In the genomic region with DNA sequence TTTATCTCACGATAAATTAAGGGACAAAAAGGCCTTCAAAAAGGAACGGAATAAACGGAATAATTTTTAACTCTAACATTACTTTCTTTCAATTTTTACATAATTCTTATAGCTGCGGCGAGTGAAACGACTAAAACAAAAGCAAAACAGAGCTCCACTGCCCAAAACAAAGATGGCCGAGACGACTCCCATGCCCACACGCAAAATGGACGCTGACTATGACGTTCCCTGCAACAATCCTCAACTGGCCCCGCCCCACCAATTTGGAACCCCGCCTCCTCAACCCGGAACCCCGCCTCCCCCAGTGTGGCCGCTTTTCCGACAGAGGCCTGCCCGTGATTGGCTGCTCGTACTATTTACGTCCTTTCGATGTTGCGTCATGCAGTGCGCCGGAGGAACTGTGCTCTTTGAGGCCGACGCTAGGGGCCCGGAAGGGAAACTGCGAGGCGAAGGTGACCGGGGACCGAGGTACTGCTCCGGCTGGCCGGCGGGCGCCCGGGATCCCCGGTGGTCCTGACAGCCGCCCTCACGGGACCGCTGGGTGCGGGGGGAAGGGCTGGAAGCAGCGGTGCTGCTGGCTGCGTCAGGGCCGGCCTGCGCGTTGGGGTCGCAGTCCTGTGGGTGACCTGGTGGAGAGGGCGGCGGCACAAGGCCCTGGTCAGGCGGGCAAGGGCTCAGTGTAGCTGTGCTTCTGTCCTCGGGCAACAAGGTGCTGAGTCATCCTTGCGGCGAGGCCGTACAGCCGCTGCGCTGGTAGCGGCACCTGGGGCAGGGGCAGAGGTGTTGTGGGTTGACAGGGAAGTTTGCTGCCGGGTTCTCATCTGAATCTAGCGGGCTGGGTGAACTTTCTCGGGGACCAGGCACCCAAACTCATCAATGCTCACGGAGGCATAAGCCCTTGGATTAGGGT, we compare ENCODE assay signal across 8 cellular contexts. TPM values are rescaled to one million over a fixed set of nuclear protein-coding genes. Genes with fewer than 3 reads are reported as not detected.
DNase-seq lines count a peak whose midpoint lies in the region; ATAC-seq and TF ChIP-seq lines count a peak whose summit lies in the region.

A gene with protein sequence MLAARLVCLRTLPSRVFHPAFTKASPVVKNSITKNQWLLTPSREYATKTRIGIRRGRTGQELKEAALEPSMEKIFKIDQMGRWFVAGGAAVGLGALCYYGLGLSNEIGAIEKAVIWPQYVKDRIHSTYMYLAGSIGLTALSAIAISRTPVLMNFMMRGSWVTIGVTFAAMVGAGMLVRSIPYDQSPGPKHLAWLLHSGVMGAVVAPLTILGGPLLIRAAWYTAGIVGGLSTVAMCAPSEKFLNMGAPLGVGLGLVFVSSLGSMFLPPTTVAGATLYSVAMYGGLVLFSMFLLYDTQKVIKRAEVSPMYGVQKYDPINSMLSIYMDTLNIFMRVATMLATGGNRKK (plus strand): TSS at position 384 of the 910 bp plus-strand sequence. CDS start 1,992 bp downstream, outside the sequence.

- TF ChIP-seq POLR2A in uterus (IDR thresholded peaks at IDR 0.05): peak; percentile 71 to 88

- peak within 1 kb of the TSS; percentile 98 for H3K27ac Mint-ChIP-seq in T-helper 17 cell

- H3K27me3 Mint-ChIP-seq in T-helper 17 cell: no peaks in the 10 kb centered on the region

- TF ChIP-seq CTCF in GM13976 (IDR thresholded peaks at IDR 0.05; ENCODE audit: borderline replicate concordance, control extremely low read depth, extremely low read depth, insufficient read depth, missing control alignments) (no peak), psoas muscle (IDR thresholded peaks at IDR 0.05) (peak; percentile 40), uterus (IDR thresholded peaks at IDR 0.05) (peak in 3 of 4 experiments; percentile 42 to 60 (median 46))

- no peaks in the 10 kb centered on the region for H3K27me3 ChIP-seq in psoas muscle (ENCODE audit: insufficient read depth in 3 of 3, low read length in 2 of 3)
- no peaks in the 10 kb centered on the region for H3K27me3 ChIP-seq in uterus

- H3K36me3 Mint-ChIP-seq in T-helper 17 cell (ENCODE audit: low read depth): no peaks in the 10 kb centered on the region

- DNase-seq in GM13976 (ENCODE audit: low spot score) (peak; percentile 94), NCI-H1694 (lab: John Stamatoyannopoulos, UW) (peak; percentile 92), T-helper 17 cell (peak; percentile 93 to 99 (median 99)), left ventricle myocardium superior (peak; percentile 99), psoas muscle (peak; percentile 99 to 100), uterus (peak; percentile 99 to 100)

- 0 to 1% (median 0%) methylated on average over 58 to 61 of the region's 61 CpGs for WGBS in psoas muscle, 3 donors

- peaks cover 8 to 34% of the 10 kb centered on the region in 2 donors for H3K36me3 ChIP-seq in psoas muscle (ENCODE audit: insufficient read depth in 1 of 2, low read depth in 1 of 2)
- H3K36me3 ChIP-seq in uterus: no peaks in the 10 kb centered on the region

- ATAC-seq in HG02884 (IDR thresholded peaks at IDR 0.05; ENCODE audit: unreplicated experiment) (peak; percentile 99), T-helper 17 cell (peak; percentile 94), left ventricle myocardium superior (peak; percentile 99), psoas muscle (peak; percentile 97 to 98 (median 98))

- H3K27ac ChIP-seq in angular gyrus (ENCODE audit: low read depth, low read length) (peak within 1 kb of the TSS; percentile 93), psoas muscle (peak within 1 kb of the TSS; percentile 99), uterus (peak within 1 kb of the TSS; percentile 91 to 92)

- peak within 1 kb of the TSS; percentile 93 for H3K4me3 Mint-ChIP-seq in T-helper 17 cell

- H3K4me1 ChIP-seq in psoas muscle (peaks cover 25% of the 10 kb centered on the region), uterus (peaks cover 0 to 7% of the 10 kb centered on the region in 2 donors)

- H3K4me1 Mint-ChIP-seq in T-helper 17 cell: peaks cover 25% of the 10 kb centered on the region

- H3K9me3 ChIP-seq in T-helper 17 cell (ENCODE audit: control insufficient read depth, low read length, poor library complexity, severe bottlenecking) (no peaks in the 10 kb centered on the region), psoas muscle (no peaks in the 10 kb centered on the region), uterus (no peaks in the 10 kb centered on the region)

- intact Hi-C loops in left ventricle myocardium superior (cut with micrococcal nuclease) (no loop called here), psoas muscle (cut with DNase I) (loop anchor here in 1 of 2 donors (5.0 kb wide), 1 partner anchor 188 kb away; the partner anchor contains the start of gene CCSER2), uterus (cut with DNase I; ENCODE audit: low total_unique reads) (no loop called here)

- peak within 1 kb of the TSS; percentile 97 for H3K4me3 ChIP-seq in psoas muscle
- H3K4me3 ChIP-seq in uterus: peak within 1 kb of the TSS; percentile 87 to 98

- in situ Hi-C loops in GM13976 (cut with MboI; ENCODE audit: low sequenced_read_pairs, unreplicated experiment): loop anchor here (10.0 kb wide), 1 partner anchor 65 kb away; no protein-coding TSS in a partner anchor

RNA-seq across cellular contexts. Expression of the gene that starts here (rescaled TPM):
- total RNA-seq in T-helper 17 cell (10 to 100 TPM; 72.6 to 72.9 TPM), left ventricle myocardium superior (425 TPM), psoas muscle (100 to 1,000 TPM; 230 to 353 (median 263) TPM), uterus (100 to 1,000 TPM in 2 of 4 donors, 10 to 100 TPM in 2; 83.6 to 141 (median 113) TPM)
- polyA plus RNA-seq in psoas muscle: 100 to 1,000 TPM; 253 to 633 (median 436) TPM

Comparison
In these comparisons a context has a peak if more than half of its experiments do, and no peak if none do; other contexts are left out.
1. Peak in every context shown above with its lines: DNase-seq, ATAC-seq, H3K4me3 ChIP-seq and H3K27ac ChIP-seq.